31 cellular contexts compared by ENCODE assay signal in the genomic region with DNA sequence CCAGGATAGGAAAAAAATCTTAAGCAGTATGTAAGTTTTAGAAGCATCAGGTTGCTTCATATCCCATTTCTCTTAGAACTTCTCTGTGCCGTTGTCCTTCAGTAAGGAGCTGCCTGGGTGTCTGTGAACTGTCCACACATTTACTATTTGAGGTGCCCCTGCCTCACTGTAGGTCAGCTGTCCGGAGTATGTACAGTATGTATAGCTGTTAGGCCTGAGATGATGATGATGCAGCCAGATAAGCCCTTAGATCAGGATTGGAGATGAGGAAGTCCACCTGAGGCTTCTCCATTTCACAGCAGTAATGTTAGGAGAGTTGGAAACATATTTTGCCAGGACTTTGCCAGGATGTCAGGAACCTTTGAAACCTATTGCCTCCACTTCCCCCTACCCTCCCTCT.
"Had no signal": no experiment of that assay in that cellular context is flagged by ENCODE, and none has a peak within 500 bp of the region (broad histone marks: within the 10 kb centered on the region; RNA-seq: fewer than 3 reads in every experiment).

No MANE protein-coding gene starts in this region.

- DNase-seq: activated CD4-positive, alpha-beta memory T cell treated with anti-CD3 and anti-CD28 coated beads for 36 hours; activated CD4-positive, alpha-beta T cell treated with anti-CD3 and anti-CD28 coated beads, Interleukin-2, amount 50 U/mL, for 1 hour; activated gamma-delta T cell; activated naive CD4-positive, alpha-beta T cell treated with Interleukin-2 at 50 U/mL for 16 hours; activated naive CD8-positive, alpha-beta T cell treated with anti-CD3 and anti-CD28 coated beads, Interleukin-2, amount 50 U/mL, for 24 hours; activated T-cell treated with anti-CD3 and anti-CD28 coated beads, Interleukin-2, amount 50 U/mL, for 1 hour; activated T-cell treated with anti-CD3 and anti-CD28 coated beads, Interleukin-2, amount 50 U/mL, for 72 hours; anterior cingulate cortex; caudate nucleus; cerebellar nuclear complex; MM.1S; MV-4-11; NCI-H1092 treated with DMSO at 0.1 percent for 48 hours; NCI-H1417; NCI-H187 treated with DMSO at 0.1 percent for 48 hours; NCI-H2081; NCI-H2171 treated with DMSO at 0.1 percent for 48 hours; NCI-H2227 treated with DMSO at 0.1 percent for 48 hours; NCI-H446 treated with DMSO at 0.1 percent for 48 hours; NCI-H524; NCI-H69; NCI-H82; SHP77; SJCRH30; T1000 had no signal

- H3K9me3 Mint-ChIP-seq: activated CD4-positive, alpha-beta memory T cell treated with anti-CD3 and anti-CD28 coated beads for 36 hours; activated naive CD8-positive, alpha-beta T cell treated with anti-CD3 and anti-CD28 coated beads, Interleukin-2, amount 50 U/mL, for 24 hours; activated T-cell treated with anti-CD3 and anti-CD28 coated beads, Interleukin-2, amount 50 U/mL, for 72 hours; activated T-helper 2 cell treated with anti-CD3 and anti-CD28 coated beads, Interferon-gamma antibody, Interleukin-2, Interleukin-4, amounts not matched to agents 10 μg/mL and 5 μg/mL and 100 μg/mL, durations not matched to agents 14 hours and 24 hours and 36 hours; brain had no signal

- H3K4me1 ChIP-seq: SJCRH30 had no signal

- H3K27me3 ChIP-seq: SJCRH30 had no signal

- H3K4me3 ChIP-seq: SJCRH30, SK-N-MC had no signal

- H3K4me3 Mint-ChIP-seq: activated CD4-positive, alpha-beta memory T cell treated with anti-CD3 and anti-CD28 coated beads for 36 hours; activated naive CD8-positive, alpha-beta T cell; activated naive CD8-positive, alpha-beta T cell treated with anti-CD3 and anti-CD28 coated beads, Interleukin-2, amount 50 U/mL, for 24 hours; activated T-cell treated with anti-CD3 and anti-CD28 coated beads, Interleukin-2, amount 50 U/mL, for 72 hours; brain had no signal

- H3K27ac ChIP-seq: KMS-11, SJCRH30, SK-N-MC had no signal

- H3K27ac Mint-ChIP-seq: activated CD4-positive, alpha-beta memory T cell treated with anti-CD3 and anti-CD28 coated beads for 36 hours; activated naive CD8-positive, alpha-beta T cell; activated naive CD8-positive, alpha-beta T cell treated with anti-CD3 and anti-CD28 coated beads, Interleukin-2, amount 50 U/mL, for 24 hours; activated T-cell treated with anti-CD3 and anti-CD28 coated beads, Interleukin-2, amount 50 U/mL, for 72 hours; activated T-helper 2 cell treated with anti-CD3 and anti-CD28 coated beads, Interferon-gamma antibody, Interleukin-2, Interleukin-4, amounts not matched to agents 10 μg/mL and 5 μg/mL and 100 μg/mL, durations not matched to agents 14 hours and 24 hours and 36 hours; brain had no signal

- ATAC-seq: activated naive CD8-positive, alpha-beta T cell treated with anti-CD3 and anti-CD28 coated beads, Interleukin-2, amount 50 U/mL, for 24 hours; activated T-cell treated with anti-CD3 and anti-CD28 coated beads, Interleukin-2, amount 50 U/mL, for 72 hours; Panc1 had no signal

- H3K27me3 Mint-ChIP-seq: activated CD4-positive, alpha-beta memory T cell treated with anti-CD3 and anti-CD28 coated beads for 36 hours; activated naive CD8-positive, alpha-beta T cell; activated naive CD8-positive, alpha-beta T cell treated with anti-CD3 and anti-CD28 coated beads, Interleukin-2, amount 50 U/mL, for 24 hours; brain had no signal
